1 cellular context compared by ENCODE assay signal in genomic region chr7:2241580-2242540, GRCh38.
TF ChIP-seq lines count a peak whose summit lies in the region.

MRM2 (minus strand) TSS chr7:2242205; CDS start chr7:2242169, 36 bp downstream.
NUDT1 (plus strand) TSS chr7:2242226; CDS start chr7:2244575, 2,349 bp downstream.

TF ChIP-seq in HEK293, 187 proteins besides CTCF, POLR2A, EP300 and RAD21 (continued from another document and continues in another):
- TF ChIP-seq ELK4 (IDR thresholded peaks at IDR 0.05; ENCODE audit: borderline replicate concordance, low read depth, low read length) (peak; percentile 67; the same call in 1 of the 2 replicates), ZNF10 (tag by site-specific recombination; IDR thresholded peaks at IDR 0.05) (no peak), MZF1 (tag by site-specific recombination; IDR thresholded peaks at IDR 0.05; ENCODE audit: borderline replicate concordance) (peak; percentile 60; the same call in 1 of the 2 replicates), ZNF133 (tag by site-specific recombination; IDR thresholded peaks at IDR 0.05) (no peak), ZEB2 (tag by site-specific recombination; IDR thresholded peaks at IDR 0.05) (peak; percentile 86), KLF9 (tag by site-specific recombination; IDR thresholded peaks at IDR 0.05; ENCODE audit: low read depth) (peak; percentile 85), ZNF175 (tag by site-specific recombination; IDR thresholded peaks at IDR 0.05) (no peak), OVOL3 (tag by site-specific recombination; IDR thresholded peaks at IDR 0.05) (no peak), ZSCAN4 (tag by site-specific recombination; IDR thresholded peaks at IDR 0.05) (no peak), ZNF521 (tag by site-specific recombination; IDR thresholded peaks at IDR 0.05) (no peak), MEIS1 (CRISPR knock-in tag; IDR thresholded peaks at IDR 0.05; ENCODE audit: borderline replicate concordance) (no peak), SP2 (tag by site-specific recombination; IDR thresholded peaks at IDR 0.05) (peak; percentile 86), HIC1 (tag by site-specific recombination; IDR thresholded peaks at IDR 0.05) (no peak), BCL11A (tag by site-specific recombination; IDR thresholded peaks at IDR 0.05; ENCODE audit: low read depth) (peak; percentile 93), SP3 (tag by site-specific recombination; IDR thresholded peaks at IDR 0.05) (peak; percentile 68), ZFP37 (tag by site-specific recombination; IDR thresholded peaks at IDR 0.05) (no peak), YY1 (tag by site-specific recombination; IDR thresholded peaks at IDR 0.05) (peak; percentile 74), KLF17 (tag by site-specific recombination; IDR thresholded peaks at IDR 0.05) (peak; percentile 70; the same call in 1 of the 2 replicates), ZNF223 (tag by site-specific recombination; IDR thresholded peaks at IDR 0.05) (no peak), GLIS2 (tag by site-specific recombination; IDR thresholded peaks at IDR 0.05) (peak; percentile 37; the same call in 1 of the 2 replicates), ZNF2 (tag by site-specific recombination; IDR thresholded peaks at IDR 0.05) (no peak), ZNF366 (tag by site-specific recombination; conservative IDR thresholded peaks at IDR 0.05) (no peak), ZNF132 (tag by site-specific recombination; IDR thresholded peaks at IDR 0.05; ENCODE audit: borderline replicate concordance) (no peak), ZNF311 (tag by site-specific recombination; IDR thresholded peaks at IDR 0.05; ENCODE audit: borderline replicate concordance) (no peak), ZNF580 (tag by site-specific recombination; IDR thresholded peaks at IDR 0.05) (peak; percentile 28; the same call in 1 of the 2 replicates), ZNF112 (tag by site-specific recombination; IDR thresholded peaks at IDR 0.05) (no peak), ZNF501 (tag by site-specific recombination; IDR thresholded peaks at IDR 0.05) (peak; percentile 71), ZNF560 (tag by site-specific recombination; IDR thresholded peaks at IDR 0.05; ENCODE audit: borderline replicate concordance) (no peak), ZNF510 (tag by site-specific recombination; IDR thresholded peaks at IDR 0.05; ENCODE audit: insufficient replicate concordance) (no peak), ZNF76 (tag by site-specific recombination; IDR thresholded peaks at IDR 0.05; ENCODE audit: borderline replicate concordance, low read depth) (0 out of 2 replicates have a peak, but pooled peaks have one; percentile 19), ZNF629 (tag by site-specific recombination; IDR thresholded peaks at IDR 0.05) (peak; percentile 44), OSR2 (tag by site-specific recombination; IDR thresholded peaks at IDR 0.05) (no peak)
- TF ChIP-seq, protein P1, sequence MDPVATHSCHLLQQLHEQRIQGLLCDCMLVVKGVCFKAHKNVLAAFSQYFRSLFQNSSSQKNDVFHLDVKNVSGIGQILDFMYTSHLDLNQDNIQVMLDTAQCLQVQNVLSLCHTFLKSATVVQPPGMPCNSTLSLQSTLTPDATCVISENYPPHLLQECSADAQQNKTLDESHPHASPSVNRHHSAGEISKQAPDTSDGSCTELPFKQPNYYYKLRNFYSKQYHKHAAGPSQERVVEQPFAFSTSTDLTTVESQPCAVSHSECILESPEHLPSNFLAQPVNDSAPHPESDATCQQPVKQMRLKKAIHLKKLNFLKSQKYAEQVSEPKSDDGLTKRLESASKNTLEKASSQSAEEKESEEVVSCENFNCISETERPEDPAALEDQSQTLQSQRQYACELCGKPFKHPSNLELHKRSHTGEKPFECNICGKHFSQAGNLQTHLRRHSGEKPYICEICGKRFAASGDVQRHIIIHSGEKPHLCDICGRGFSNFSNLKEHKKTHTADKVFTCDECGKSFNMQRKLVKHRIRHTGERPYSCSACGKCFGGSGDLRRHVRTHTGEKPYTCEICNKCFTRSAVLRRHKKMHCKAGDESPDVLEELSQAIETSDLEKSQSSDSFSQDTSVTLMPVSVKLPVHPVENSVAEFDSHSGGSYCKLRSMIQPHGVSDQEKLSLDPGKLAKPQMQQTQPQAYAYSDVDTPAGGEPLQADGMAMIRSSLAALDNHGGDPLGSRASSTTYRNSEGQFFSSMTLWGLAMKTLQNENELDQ (tag by site-specific recombination; IDR thresholded peaks at IDR 0.05; ENCODE audit: low read depth) = no peak
- TF ChIP-seq, protein P2, sequence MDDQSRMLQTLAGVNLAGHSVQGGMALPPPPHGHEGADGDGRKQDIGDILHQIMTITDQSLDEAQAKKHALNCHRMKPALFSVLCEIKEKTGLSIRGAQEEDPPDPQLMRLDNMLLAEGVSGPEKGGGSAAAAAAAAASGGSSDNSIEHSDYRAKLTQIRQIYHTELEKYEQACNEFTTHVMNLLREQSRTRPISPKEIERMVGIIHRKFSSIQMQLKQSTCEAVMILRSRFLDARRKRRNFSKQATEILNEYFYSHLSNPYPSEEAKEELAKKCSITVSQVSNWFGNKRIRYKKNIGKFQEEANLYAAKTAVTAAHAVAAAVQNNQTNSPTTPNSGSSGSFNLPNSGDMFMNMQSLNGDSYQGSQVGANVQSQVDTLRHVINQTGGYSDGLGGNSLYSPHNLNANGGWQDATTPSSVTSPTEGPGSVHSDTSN (CRISPR knock-in tag; IDR thresholded peaks at IDR 0.05) = peak; percentile 38; the same call in 1 of the 2 replicates
- TF ChIP-seq, protein P3, sequence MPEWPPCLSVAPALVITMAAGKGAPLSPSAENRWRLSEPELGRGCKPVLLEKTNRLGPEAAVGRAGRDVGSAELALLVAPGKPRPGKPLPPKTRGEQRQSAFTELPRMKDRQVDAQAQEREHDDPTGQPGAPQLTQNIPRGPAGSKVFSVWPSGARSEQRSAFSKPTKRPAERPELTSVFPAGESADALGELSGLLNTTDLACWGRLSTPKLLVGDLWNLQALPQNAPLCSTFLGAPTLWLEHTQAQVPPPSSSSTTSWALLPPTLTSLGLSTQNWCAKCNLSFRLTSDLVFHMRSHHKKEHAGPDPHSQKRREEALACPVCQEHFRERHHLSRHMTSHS (tag by site-specific recombination; IDR thresholded peaks at IDR 0.05) = no peak
- TF ChIP-seq, protein P4, sequence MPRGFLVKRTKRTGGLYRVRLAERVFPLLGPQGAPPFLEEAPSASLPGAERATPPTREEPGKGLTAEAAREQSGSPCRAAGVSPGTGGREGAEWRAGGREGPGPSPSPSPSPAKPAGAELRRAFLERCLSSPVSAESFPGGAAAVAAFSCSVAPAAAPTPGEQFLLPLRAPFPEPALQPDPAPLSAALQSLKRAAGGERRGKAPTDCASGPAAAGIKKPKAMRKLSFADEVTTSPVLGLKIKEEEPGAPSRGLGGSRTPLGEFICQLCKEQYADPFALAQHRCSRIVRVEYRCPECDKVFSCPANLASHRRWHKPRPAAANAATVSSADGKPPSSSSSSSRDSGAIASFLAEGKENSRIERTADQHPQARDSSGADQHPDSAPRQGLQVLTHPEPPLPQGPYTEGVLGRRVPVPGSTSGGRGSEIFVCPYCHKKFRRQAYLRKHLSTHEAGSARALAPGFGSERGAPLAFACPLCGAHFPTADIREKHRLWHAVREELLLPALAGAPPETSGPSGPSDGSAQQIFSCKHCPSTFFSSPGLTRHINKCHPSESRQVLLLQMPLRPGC (tag by site-specific recombination; IDR thresholded peaks at IDR 0.05) = peak; percentile 65; the same call in 1 of the 2 replicates
- TF ChIP-seq, protein P5, sequence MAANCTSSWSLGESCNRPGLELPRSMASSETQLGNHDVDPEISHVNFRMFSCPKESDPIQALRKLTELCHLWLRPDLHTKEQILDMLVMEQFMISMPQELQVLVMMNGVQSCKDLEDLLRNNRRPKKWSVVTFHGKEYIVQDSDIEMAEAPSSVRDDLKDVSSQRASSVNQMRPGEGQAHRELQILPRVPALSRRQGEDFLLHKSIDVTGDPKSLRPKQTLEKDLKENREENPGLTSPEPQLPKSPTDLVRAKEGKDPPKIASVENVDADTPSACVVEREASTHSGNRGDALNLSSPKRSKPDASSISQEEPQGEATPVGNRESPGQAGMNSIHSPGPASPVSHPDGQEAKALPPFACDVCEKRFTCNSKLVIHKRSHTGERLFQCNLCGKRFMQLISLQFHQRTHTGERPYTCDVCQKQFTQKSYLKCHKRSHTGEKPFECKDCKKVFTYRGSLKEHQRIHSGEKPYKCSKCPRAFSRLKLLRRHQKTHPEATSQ (tag by site-specific recombination; IDR thresholded peaks at IDR 0.05) = no peak
- TF ChIP-seq, protein P6, sequence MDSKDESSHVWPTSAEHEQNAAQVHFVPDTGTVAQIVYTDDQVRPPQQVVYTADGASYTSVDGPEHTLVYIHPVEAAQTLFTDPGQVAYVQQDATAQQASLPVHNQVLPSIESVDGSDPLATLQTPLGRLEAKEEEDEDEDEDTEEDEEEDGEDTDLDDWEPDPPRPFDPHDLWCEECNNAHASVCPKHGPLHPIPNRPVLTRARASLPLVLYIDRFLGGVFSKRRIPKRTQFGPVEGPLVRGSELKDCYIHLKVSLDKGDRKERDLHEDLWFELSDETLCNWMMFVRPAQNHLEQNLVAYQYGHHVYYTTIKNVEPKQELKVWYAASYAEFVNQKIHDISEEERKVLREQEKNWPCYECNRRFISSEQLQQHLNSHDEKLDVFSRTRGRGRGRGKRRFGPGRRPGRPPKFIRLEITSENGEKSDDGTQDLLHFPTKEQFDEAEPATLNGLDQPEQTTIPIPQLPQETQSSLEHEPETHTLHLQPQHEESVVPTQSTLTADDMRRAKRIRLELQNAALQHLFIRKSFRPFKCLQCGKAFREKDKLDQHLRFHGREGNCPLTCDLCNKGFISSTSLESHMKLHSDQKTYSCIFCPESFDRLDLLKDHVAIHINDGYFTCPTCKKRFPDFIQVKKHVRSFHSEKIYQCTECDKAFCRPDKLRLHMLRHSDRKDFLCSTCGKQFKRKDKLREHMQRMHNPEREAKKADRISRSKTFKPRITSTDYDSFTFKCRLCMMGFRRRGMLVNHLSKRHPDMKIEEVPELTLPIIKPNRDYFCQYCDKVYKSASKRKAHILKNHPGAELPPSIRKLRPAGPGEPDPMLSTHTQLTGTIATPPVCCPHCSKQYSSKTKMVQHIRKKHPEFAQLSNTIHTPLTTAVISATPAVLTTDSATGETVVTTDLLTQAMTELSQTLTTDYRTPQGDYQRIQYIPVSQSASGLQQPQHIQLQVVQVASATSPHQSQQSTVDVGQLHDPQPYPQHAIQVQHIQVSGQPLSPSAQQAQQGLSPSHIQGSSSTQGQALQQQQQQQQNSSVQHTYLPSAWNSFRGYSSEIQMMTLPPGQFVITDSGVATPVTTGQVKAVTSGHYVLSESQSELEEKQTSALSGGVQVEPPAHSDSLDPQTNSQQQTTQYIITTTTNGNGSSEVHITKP (tag by site-specific recombination; IDR thresholded peaks at IDR 0.05) = 0 out of 2 replicates have a peak, but pooled peaks have one; percentile 15
